In genomic region chr5:140358738-140359310, GRCh38 we compare ENCODE assay signal across 9 cellular contexts. TPM values are rescaled to one million over a fixed set of nuclear protein-coding genes. Genes with fewer than 3 reads are reported as not detected.
DNase-seq lines count a peak whose midpoint lies in the region; ATAC-seq and TF ChIP-seq lines count a peak whose summit lies in the region.
"Had no signal": no experiment of that assay in that cellular context is flagged by ENCODE, and none has a peak within 500 bp of the region (broad histone marks: within the 10 kb centered on the region; RNA-seq: fewer than 3 reads in every experiment).

No MANE protein-coding gene starts in this region.

- H3K4me3 Mint-ChIP-seq in activated naive CD8-positive, alpha-beta T cell treated with anti-CD3 and anti-CD28 coated beads, Interleukin-2, amount 50 U/mL, for 24 hours, result no peak overlapping the region

- H3K9me3 ChIP-seq in BE2C (no peaks in the 10 kb centered on the region), esophagus squamous epithelium (no peaks in the 10 kb centered on the region)

- WGBS in esophagus squamous epithelium, 2 donors, result 76 to 81% methylated on average over 3 to 4 of the region's 4 CpGs

- TF ChIP-seq CTCF in BE2C (IDR thresholded peaks at IDR 0.05; ENCODE audit: low read depth, low read length) (peak; percentile 71), HFF-Myc (IDR thresholded peaks at IDR 0.05; ENCODE audit: low read depth, low read length, missing control alignments) (peak; percentile 69), WI38 (IDR thresholded peaks at IDR 0.05; ENCODE audit: low read depth, low read length) (peak; percentile 57), kidney epithelial cell (IDR thresholded peaks at IDR 0.05; ENCODE audit: insufficient read depth, low read length, poor library complexity, severe bottlenecking) (peak; percentile 41), esophagus squamous epithelium (IDR thresholded peaks at IDR 0.05) (peak in 2 of 6 experiments; percentile 17 to 40)

- peaks cover 18% of the 10 kb centered on the region for H3K4me1 Mint-ChIP-seq in activated naive CD8-positive, alpha-beta T cell treated with anti-CD3 and anti-CD28 coated beads, Interleukin-2, amount 50 U/mL, for 24 hours

- peaks cover 9% of the 10 kb centered on the region for H3K27me3 Mint-ChIP-seq in activated naive CD8-positive, alpha-beta T cell treated with anti-CD3 and anti-CD28 coated beads, Interleukin-2, amount 50 U/mL, for 24 hours

- peak; percentile 39 for DNase-seq in BE2C
- DNase-seq in HFF-Myc (ENCODE audit: extremely low read depth, low read depth), result no peak
- DNase-seq in kidney epithelial cell (ENCODE audit: low read depth), result no peak
- DNase-seq in activated naive CD8-positive, alpha-beta T cell treated with anti-CD3 and anti-CD28 coated beads, Interleukin-2, amount 50 U/mL, for 24 hours, result no peak
- DNase-seq in esophagus squamous epithelium (lab: John Stamatoyannopoulos, UW), result no peak

- no peak overlapping the region for H3K4me3 ChIP-seq in BE2C (ENCODE audit: low read depth, low read length)
- no peak overlapping the region for H3K4me3 ChIP-seq in HFF-Myc (replicated peaks; ENCODE audit: low read depth, low read length)
- no peak overlapping the region for H3K4me3 ChIP-seq in WI38 (ENCODE audit: low read depth, low read length)
- no peak overlapping the region for H3K4me3 ChIP-seq in kidney epithelial cell (ENCODE audit: low read depth, low read length)
- H3K4me3 ChIP-seq in esophagus squamous epithelium, result no peak overlapping the region

- ATAC-seq in GM21529 (IDR thresholded peaks at IDR 0.05; ENCODE audit: unreplicated experiment), result no peak
- ATAC-seq in activated naive CD8-positive, alpha-beta T cell treated with anti-CD3 and anti-CD28 coated beads, Interleukin-2, amount 50 U/mL, for 24 hours, result no peak
- ATAC-seq in GM19324 (IDR thresholded peaks at IDR 0.05; ENCODE audit: low FRiP score, unreplicated experiment), result no peak

- no peak for TF ChIP-seq POLR2A in esophagus squamous epithelium (IDR thresholded peaks at IDR 0.05)

- no peak overlapping the region for H3K27ac ChIP-seq in esophagus squamous epithelium

- no peak overlapping the region for H3K27ac Mint-ChIP-seq in activated naive CD8-positive, alpha-beta T cell treated with anti-CD3 and anti-CD28 coated beads, Interleukin-2, amount 50 U/mL, for 24 hours

- no peaks in the 10 kb centered on the region for H3K9me3 Mint-ChIP-seq in activated naive CD8-positive, alpha-beta T cell treated with anti-CD3 and anti-CD28 coated beads, Interleukin-2, amount 50 U/mL, for 24 hours

- H3K36me3 Mint-ChIP-seq in activated naive CD8-positive, alpha-beta T cell treated with anti-CD3 and anti-CD28 coated beads, Interleukin-2, amount 50 U/mL, for 24 hours (ENCODE audit: low read depth), result no peaks in the 10 kb centered on the region

- H3K27me3 ChIP-seq in BE2C (no peaks in the 10 kb centered on the region), kidney epithelial cell (ENCODE audit: control insufficient read depth, insufficient read depth, low read length) (no peaks in the 10 kb centered on the region), esophagus squamous epithelium (no peaks in the 10 kb centered on the region)

- H3K36me3 ChIP-seq in BE2C, result no peaks in the 10 kb centered on the region
- H3K36me3 ChIP-seq in kidney epithelial cell (ENCODE audit: control insufficient read depth, insufficient read depth, low read length), result no peaks in the 10 kb centered on the region
- no peaks in the 10 kb centered on the region for H3K36me3 ChIP-seq in esophagus squamous epithelium

- intact Hi-C loops in esophagus squamous epithelium (cut with DNase I), result loop anchor here (5.0 kb wide), 1 partner anchor 197 kb away; no protein-coding TSS in a partner anchor

- no peaks in the 10 kb centered on the region for H3K4me1 ChIP-seq in BE2C
- H3K4me1 ChIP-seq in esophagus squamous epithelium, result peaks cover 11 to 23% (median 12%) of the 10 kb centered on the region in 3 donors

RNA-seq across cellular contexts. Expression of gene SLC4A9, which starts 1.2 kb away (rescaled TPM):
- not detected for polyA plus RNA-seq in BE2C (2012; ENCODE audit: insufficient read depth, insufficient read length, low read depth)
- total RNA-seq in kidney epithelial cell (0.07 TPM in 1 of 2 replicates, not detected in the other), esophagus squamous epithelium (1 to 10 TPM in 1 of 4 donors, under 1 TPM in 1, not detected in 2; 0.04 to 1.2 TPM)
- total RNA-seq: activated CD8-positive, alpha-beta memory T cell treated with anti-CD3 and anti-CD28 coated beads for 36 hours had no signal

RNA-seq across cellular contexts. Expression of gene HBEGF, which starts 12.4 kb away (rescaled TPM):
- 9.8 TPM for polyA plus RNA-seq in BE2C (2012; ENCODE audit: insufficient read depth, insufficient read length, low read depth)
- 25.1 and 31.6 TPM in 2 replicates for total RNA-seq in kidney epithelial cell
- 10 to 100 TPM; 24.6 to 72.4 (median 42.1) TPM for total RNA-seq in esophagus squamous epithelium

RNA-seq across cellular contexts. Expression of gene ANKHD1, which starts 42.8 kb away (rescaled TPM):
- 103 TPM for polyA plus RNA-seq in BE2C (2012; ENCODE audit: insufficient read depth, insufficient read length, low read depth)
- 62.9 and 80.4 TPM in 2 replicates for total RNA-seq in kidney epithelial cell
- total RNA-seq in esophagus squamous epithelium, result 100 to 1,000 TPM in 1 of 4 donors, 10 to 100 TPM in 3; 55.7 to 130 (median 87.2) TPM

RNA-seq across cellular contexts. Expression of gene PFDN1, which starts 55.9 kb away (rescaled TPM):
- polyA plus RNA-seq in BE2C (2012; ENCODE audit: insufficient read depth, insufficient read length, low read depth), result 99.7 TPM
- total RNA-seq in kidney epithelial cell, result 124 and 166 TPM in 2 replicates
- total RNA-seq in esophagus squamous epithelium, result 10 to 100 TPM; 38.1 to 67.5 (median 60.4) TPM
